8 cellular contexts compared by ENCODE assay signal in the genomic region with DNA sequence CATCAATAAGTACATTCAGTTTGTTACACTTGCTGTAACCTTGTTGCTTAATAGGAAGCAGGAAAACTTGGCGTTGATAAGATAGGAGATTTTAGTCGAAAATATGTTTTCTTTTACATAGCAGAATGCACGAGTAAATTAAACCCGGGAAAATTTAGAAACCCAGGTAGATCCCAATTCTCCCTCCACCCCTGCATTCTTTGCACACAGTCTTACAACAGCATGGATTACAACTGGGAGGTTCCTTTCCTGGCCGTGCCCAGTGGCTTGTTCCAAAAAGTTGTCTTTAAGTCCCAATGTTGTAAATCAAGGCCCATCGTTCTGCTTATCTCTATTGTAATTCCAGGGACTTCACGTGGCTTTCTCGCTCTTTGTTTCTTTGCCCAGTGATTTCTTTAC. TPM values are rescaled to one million over a fixed set of nuclear protein-coding genes. Genes with fewer than 3 reads are reported as not detected.
DNase-seq lines count a peak whose midpoint lies in the region; ATAC-seq and TF ChIP-seq lines count a peak whose summit lies in the region.

No MANE protein-coding gene starts in this region.

- no peak overlapping the region for H3K27ac ChIP-seq in muscle layer of duodenum (ENCODE audit: low read length)

- peak overlapping the region; percentile 56 for H3K4me3 ChIP-seq in AG09309 (ENCODE audit: control insufficient read depth, low read depth, low read length)
- H3K4me3 ChIP-seq in Jurkat, Clone E6-1 (ENCODE audit: low read length) = peak overlapping the region; percentile 51
- H3K4me3 ChIP-seq in muscle layer of duodenum (ENCODE audit: low read depth in 1 of 2, low read length in 2 of 2) = peak overlapping the region; percentile 66 to 76

- no peak for TF ChIP-seq CTCF in AG09309 (IDR thresholded peaks at IDR 0.05; ENCODE audit: control insufficient read depth, insufficient read depth, low read depth, low read length, missing control alignments)

- DNase-seq in AG09309 (ENCODE audit: low read depth) (no peak), cerebellum (ENCODE audit: low spot score) (peak; percentile 19), SIG-M5 treated with dmso at 0.1 percent for 504 hours (lab: John Stamatoyannopoulos, UW; ENCODE audit: unreplicated experiment) (no peak), GM19238 (ENCODE audit: insufficient read length, low spot score) (no peak)
- DNase-seq in Jurkat, Clone E6-1 (ENCODE audit: low read depth, low spot score) = no peak

- H3K9me3 ChIP-seq in muscle layer of duodenum (ENCODE audit: control insufficient read depth in 1 of 2, low read length in 2 of 2) = no peaks in the 10 kb centered on the region

- peaks cover 12 to 13% of the 10 kb centered on the region in 2 donors for H3K4me1 ChIP-seq in muscle layer of duodenum (ENCODE audit: control insufficient read depth in 1 of 2, insufficient read depth in 2 of 2, low read length in 2 of 2)

- no peaks in the 10 kb centered on the region for H3K36me3 ChIP-seq in muscle layer of duodenum (ENCODE audit: control insufficient read depth in 1 of 2, insufficient read depth in 2 of 2, low read length in 2 of 2)

- H3K27me3 ChIP-seq in muscle layer of duodenum (ENCODE audit: low read depth, low read length) = no peaks in the 10 kb centered on the region

- ATAC-seq in HG03280 (IDR thresholded peaks at IDR 0.05; ENCODE audit: unreplicated experiment) (no peak), HG02852 (IDR thresholded peaks at IDR 0.05; ENCODE audit: unreplicated experiment) (no peak)

RNA-seq across cellular contexts. Expression of gene DPY19L1, which starts 1.1 kb away (rescaled TPM):
- polyA plus RNA-seq in Jurkat, Clone E6-1 (2012; ENCODE audit: insufficient read depth, insufficient read length) = 13.1 TPM
- 59.2 TPM for total RNA-seq in cerebellum
